In genomic region chr12:92595663-92596062, GRCh38 we compare ENCODE assay signal across 14 cellular contexts.
DNase-seq lines count a peak whose midpoint lies in the region; ATAC-seq and TF ChIP-seq lines count a peak whose summit lies in the region.
"Had no signal": no experiment of that assay in that cellular context is flagged by ENCODE, and none has a peak within 500 bp of the region (broad histone marks: within the 10 kb centered on the region; RNA-seq: fewer than 3 reads in every experiment).

No MANE protein-coding gene starts in this region.

- H2AFZ ChIP-seq in smooth muscle cell (ENCODE audit: low read depth), result peak overlapping the region; percentile 3
- H2AFZ ChIP-seq: neural progenitor cell had no signal

- H3K79me2 ChIP-seq in smooth muscle cell (ENCODE audit: low read depth), result no peaks in the 10 kb centered on the region

- H3K4me2 ChIP-seq in smooth muscle cell, result peak overlapping the region; percentile 64
- H3K4me2 ChIP-seq: neural progenitor cell had no signal

- H3K27me3 Mint-ChIP-seq in activated T-cell treated with anti-CD3 and anti-CD28 coated beads, Interleukin-2, amount 50 U/mL, for 72 hours (ENCODE audit: low read depth), result no peaks in the 10 kb centered on the region
- H3K27me3 Mint-ChIP-seq in T-helper 17 cell, result no peaks in the 10 kb centered on the region

- no peaks in the 10 kb centered on the region for H4K20me1 ChIP-seq in smooth muscle cell (ENCODE audit: low read depth)

- peaks cover 8 to 21% of the 10 kb centered on the region in 2 donors for H3K36me3 Mint-ChIP-seq in activated T-cell treated with anti-CD3 and anti-CD28 coated beads, Interleukin-2, amount 50 U/mL, for 72 hours (ENCODE audit: insufficient read depth in 2 of 2)
- H3K36me3 Mint-ChIP-seq in T-helper 17 cell (ENCODE audit: low read depth), result peaks cover 3% of the 10 kb centered on the region

- peak overlapping the region; percentile 16 for H3K9ac ChIP-seq in smooth muscle cell (ENCODE audit: low read depth)
- H3K9ac ChIP-seq: neural progenitor cell had no signal

- H3K27ac Mint-ChIP-seq in activated T-cell treated with anti-CD3 and anti-CD28 coated beads, Interleukin-2, amount 50 U/mL, for 72 hours, result peak overlapping the region; percentile 13
- H3K27ac Mint-ChIP-seq in T-helper 17 cell, result peak overlapping the region; percentile 98
- H3K27ac Mint-ChIP-seq: neural progenitor cell had no signal

- H3K27me3 ChIP-seq in smooth muscle cell (ENCODE audit: low read depth), result no peaks in the 10 kb centered on the region
- H3K27me3 ChIP-seq: heart left ventricle, neural progenitor cell had no signal

- H3K9me3 Mint-ChIP-seq in activated T-cell treated with anti-CD3 and anti-CD28 coated beads, Interleukin-2, amount 50 U/mL, for 72 hours, result peaks cover 13 to 18% of the 10 kb centered on the region in 2 donors

- no peak for DNase-seq in activated T-cell treated with anti-CD3 and anti-CD28 coated beads, Interleukin-2, amount 50 U/mL, for 72 hours
- DNase-seq in activated T-cell treated with anti-CD3 and anti-CD28 coated beads for 4 hours (no peak), T-helper 17 cell (no peak), epithelial cell of prostate (ENCODE audit: low read depth, low spot score) (peak; percentile 82), smooth muscle cell (lab: John Stamatoyannopoulos, UW; ENCODE audit: unreplicated experiment) (no peak), NCI-H146 (lab: John Stamatoyannopoulos, UW) (no peak), SW 1271 (lab: John Stamatoyannopoulos, UW) (no peak)
- DNase-seq: activated CD8-positive, alpha-beta memory T cell treated with anti-CD3 and anti-CD28 coated beads for 24 hours; activated effector memory CD4-positive, alpha-beta T cell treated with anti-CD3 and anti-CD28 coated beads, Interleukin-2, amount 50 U/mL, for 16 hours; heart left ventricle; NCI-H1417; retina had no signal

- peaks cover 12% of the 10 kb centered on the region for H3F3A ChIP-seq in smooth muscle cell (ENCODE audit: low read depth)

- no peaks in the 10 kb centered on the region for H3K36me3 ChIP-seq in smooth muscle cell (ENCODE audit: low read depth)
- H3K36me3 ChIP-seq: heart left ventricle, neural progenitor cell had no signal

- peaks cover 6% of the 10 kb centered on the region for H3K4me1 ChIP-seq in smooth muscle cell (ENCODE audit: low read depth)
- H3K4me1 ChIP-seq: neural progenitor cell had no signal

- H3K27ac ChIP-seq in epithelial cell of prostate (peak overlapping the region; percentile 99), smooth muscle cell (ENCODE audit: low read depth) (peak overlapping the region; percentile 98)
- H3K27ac ChIP-seq: heart left ventricle, neural progenitor cell had no signal

- H3K4me1 Mint-ChIP-seq in activated T-cell treated with anti-CD3 and anti-CD28 coated beads, Interleukin-2, amount 50 U/mL, for 72 hours (ENCODE audit: low read depth), result peaks cover 67% of the 10 kb centered on the region
- H3K4me1 Mint-ChIP-seq in T-helper 17 cell, result peaks cover 25% of the 10 kb centered on the region

- H3K4me3 Mint-ChIP-seq in activated T-cell treated with anti-CD3 and anti-CD28 coated beads, Interleukin-2, amount 50 U/mL, for 72 hours, result no peak overlapping the region
- H3K4me3 Mint-ChIP-seq in T-helper 17 cell, result no peak overlapping the region
- H3K4me3 Mint-ChIP-seq: neural progenitor cell had no signal

- no peak for TF ChIP-seq CTCF in smooth muscle cell (IDR thresholded peaks at IDR 0.05; ENCODE audit: borderline replicate concordance, insufficient read depth, poor library complexity, severe bottlenecking)

- H3K9me3 ChIP-seq in T-helper 17 cell (ENCODE audit: control insufficient read depth, low read length, poor library complexity, severe bottlenecking), result no peaks in the 10 kb centered on the region
- H3K9me3 ChIP-seq in smooth muscle cell (replicated peaks; ENCODE audit: low read depth), result no peaks in the 10 kb centered on the region

- no peak overlapping the region for H3K4me3 ChIP-seq in smooth muscle cell
- H3K4me3 ChIP-seq: heart left ventricle, neural progenitor cell had no signal

- ATAC-seq in activated T-cell treated with anti-CD3 and anti-CD28 coated beads, Interleukin-2, amount 50 U/mL, for 72 hours (replicated peaks in 1 of 2), result no peak
- ATAC-seq in T-helper 17 cell, result no peak
- no peak for ATAC-seq in GM19463 (IDR thresholded peaks at IDR 0.05; ENCODE audit: unreplicated experiment)
- ATAC-seq: heart left ventricle had no signal

- 100% methylated on average over 1 of the region's 1 CpG for WGBS in smooth muscle cell (ENCODE audit: low lambda C conversion rate)
